13 cellular contexts compared by ENCODE assay signal in the genomic region with DNA sequence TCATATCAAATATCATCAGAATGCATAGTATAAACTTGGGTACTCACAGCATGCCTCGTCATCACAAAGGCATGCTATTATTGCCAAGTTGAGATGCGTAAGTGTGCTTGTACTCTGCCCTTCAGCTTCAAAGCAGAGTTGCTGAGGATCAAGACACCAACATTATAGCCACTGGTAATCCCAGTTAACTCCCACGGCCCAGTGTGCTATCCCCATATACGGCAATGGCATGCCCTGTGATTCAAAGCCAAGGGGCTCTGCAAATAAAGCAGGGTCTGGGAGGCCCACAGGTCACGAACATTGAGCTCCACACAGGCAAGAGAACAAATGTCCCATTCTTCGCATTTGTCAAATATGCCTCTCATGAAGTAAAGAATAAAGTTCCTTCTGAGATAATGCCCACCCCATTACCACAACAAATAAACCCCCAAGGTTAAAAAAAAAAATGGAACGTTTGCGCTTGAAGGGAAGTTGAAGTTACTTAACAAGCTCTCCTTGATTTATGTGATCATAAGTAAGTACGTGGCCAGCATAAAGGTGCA.
DNase-seq lines count a peak whose midpoint lies in the region; ATAC-seq, FAIRE-seq and TF ChIP-seq lines count a peak whose summit lies in the region.
"Had no signal": no experiment of that assay in that cellular context is flagged by ENCODE, and none has a peak within 500 bp of the region (broad histone marks: within the 10 kb centered on the region; RNA-seq: fewer than 3 reads in every experiment).

No MANE protein-coding gene starts in this region.

- TF ChIP-seq POLR2A in HepG2 (IDR thresholded peaks at IDR 0.05; ENCODE audit: insufficient read depth in 1 of 2, low read depth in 2 of 2, low read length in 2 of 2), result no peak
- TF ChIP-seq POLR2A in right lobe of liver (IDR thresholded peaks at IDR 0.05), result no peak

- FAIRE-seq in HepG2 (lab: Jason Lieb, UNC), result peak; percentile 94
- no peak for FAIRE-seq in urothelium cell line (lab: Jason Lieb, UNC)
- FAIRE-seq: A204.1, TTC549 had no signal

- no peaks in the 10 kb centered on the region for H3K27me3 ChIP-seq in HepG2 (ENCODE audit: control insufficient read depth in 1 of 2, insufficient read depth in 2 of 2, low read length in 2 of 2)
- H3K27me3 ChIP-seq in right lobe of liver, result no peaks in the 10 kb centered on the region
- no peaks in the 10 kb centered on the region for H3K27me3 ChIP-seq in adipocyte (replicated peaks; ENCODE audit: control insufficient read depth, insufficient read depth, low read length)
- H3K27me3 ChIP-seq in foreskin keratinocyte, result no peaks in the 10 kb centered on the region
- H3K27me3 ChIP-seq in heart right ventricle, result no peaks in the 10 kb centered on the region

- H3K27ac ChIP-seq in HepG2 (ENCODE audit: extremely low read length, insufficient read depth, low read length) (peak overlapping the region; percentile 90), right lobe of liver (no peak overlapping the region), foreskin keratinocyte (no peak overlapping the region), heart right ventricle (no peak overlapping the region)

- in situ Hi-C loops in HepG2 (cut with HindIII; ENCODE audit: extremely low pct_ligation_motif_present, low pct_unique_long_range_greater_than_20kb), result loop anchor here (10.0 kb wide), 1 partner anchor 151 kb away; no protein-coding TSS in a partner anchor

- H2AFZ ChIP-seq in HepG2 (ENCODE audit: low read length), result no peak overlapping the region

- H3K9me3 ChIP-seq in HepG2 (ENCODE audit: low read length), result no peaks in the 10 kb centered on the region
- H3K9me3 ChIP-seq in right lobe of liver, result no peaks in the 10 kb centered on the region
- no peaks in the 10 kb centered on the region for H3K9me3 ChIP-seq in adipocyte (ENCODE audit: control insufficient read depth, low read length)
- H3K9me3 ChIP-seq in heart right ventricle, result peaks cover 0 to 5% (median 0%) of the 10 kb centered on the region in 11 donors

- peak overlapping the region; percentile 50 for H3K4me2 ChIP-seq in HepG2 (ENCODE audit: low read depth, low read length)

- peak; percentile 98 for TF ChIP-seq EP300 in HepG2 (IDR thresholded peaks at IDR 0.05; ENCODE audit: low read depth in 2 of 2, low read length in 2 of 2)
- peak; percentile 93 for TF ChIP-seq EP300 in HepG2 (CRISPR knock-in tag; IDR thresholded peaks at IDR 0.05; ENCODE audit: borderline replicate concordance)

- H3K4me3 ChIP-seq in HepG2 (replicated peaks in 1 of 3; ENCODE audit: insufficient read depth in 1 of 3, low read depth in 2 of 3, low read length in 3 of 3) (peak overlapping the region in 1 of 3 experiments; percentile 23; a peak in 1 of 6 replicates), right lobe of liver (no peak overlapping the region), adipocyte (ENCODE audit: low read length) (no peak overlapping the region), heart right ventricle (no peak overlapping the region)

- ATAC-seq in HepG2 (peak; percentile 100), right lobe of liver (no peak), foreskin keratinocyte (no peak), heart right ventricle (no peak)
- ATAC-seq: Panc1 had no signal

- DNase-seq in HepG2 (ENCODE audit: low spot score), result peak; percentile 99
- DNase-seq in right lobe of liver, result no peak
- DNase-seq in adipocyte (ENCODE audit: low read depth), result peak; percentile 78
- DNase-seq in foreskin keratinocyte, result peak; percentile 17 to 34
- peak; percentile 48 for DNase-seq in urothelium cell line (ENCODE audit: low spot score)
- DNase-seq in dermis blood vessel endothelial cell, result no peak
- DNase-seq in activated effector memory CD4-positive, alpha-beta T cell treated with anti-CD3 and anti-CD28 coated beads, Interleukin-2, amount 50 U/mL, for 16 hours, result no peak
- no peak for DNase-seq in heart right ventricle
- DNase-seq: activated CD8-positive, alpha-beta memory T cell treated with anti-CD3 and anti-CD28 coated beads, Interleukin-2, amount 50 U/mL, for 4 hours; NCI-H345 had no signal

- no peak for TF ChIP-seq RAD21 in HepG2 (CRISPR knock-in tag; IDR thresholded peaks at IDR 0.05)

- intact Hi-C loops in HepG2 (cut with micrococcal nuclease; ENCODE audit: unreplicated experiment), result loop anchor here (1.0 to 10.0 kb wide), 4 partner anchors 167 to 429 kb away; a partner anchor contains a TSS
- intact Hi-C loops in right lobe of liver (cut with DNase I), result no loop called here
- intact Hi-C loops in heart right ventricle (cut with DNase I), result no loop called here

- WGBS in HepG2 (ENCODE audit: low lambda C conversion rate), result 2% methylated on average over 9 of the region's 9 CpGs
- WGBS in right lobe of liver (ENCODE audit: insufficient coverage, low coverage, low lambda C conversion rate, missing lambda C conversion rate), result 66% methylated on average over 9 of the region's 9 CpGs
- 76% methylated on average over 9 of the region's 9 CpGs for WGBS in heart right ventricle, 2 donors

- CTCF ChIA-PET in HepG2 (lab: Yijun Ruan, JAX; ENCODE audit: low intra/inter-chr PET ratio, low total read pairs), result no interaction called here

- no peaks in the 10 kb centered on the region for H4K20me1 ChIP-seq in HepG2 (ENCODE audit: insufficient read depth, low read length)

- TF ChIP-seq CTCF in HepG2 (CRISPR knock-in tag; IDR thresholded peaks at IDR 0.05), result no peak
- no peak for TF ChIP-seq CTCF in right lobe of liver (IDR thresholded peaks at IDR 0.05)
- no peak for TF ChIP-seq CTCF in foreskin keratinocyte (conservative IDR thresholded peaks at IDR 0.05)
- no peak for TF ChIP-seq CTCF in heart right ventricle (IDR thresholded peaks at IDR 0.05)

- H3K4me1 ChIP-seq in HepG2 (ENCODE audit: insufficient read depth, low read length) (peaks cover 45% of the 10 kb centered on the region), right lobe of liver (no peaks in the 10 kb centered on the region), adipocyte (ENCODE audit: control insufficient read depth, insufficient read depth, low read length) (no peaks in the 10 kb centered on the region), foreskin keratinocyte (no peaks in the 10 kb centered on the region), heart right ventricle (no peaks in the 10 kb centered on the region)

- H3K79me2 ChIP-seq in HepG2 (ENCODE audit: insufficient read depth, low read length), result no peaks in the 10 kb centered on the region

- POLR2A ChIA-PET in HepG2 (lab: Yijun Ruan, JAX), result interaction anchor here (0.7 to 1.2 kb wide), 6 partner anchors 15 to 429 kb away, joined by 3 to 7 read pairs (median 6); no protein-coding TSS in a partner anchor

- no TSS peak for BruUV-seq in HepG2 (replicated peaks; lab: Mats Ljungman, UMichigan)

- peak overlapping the region; percentile 63 for H3K9ac ChIP-seq in HepG2 (ENCODE audit: insufficient read depth, low read depth, low read length)
- no peak overlapping the region for H3K9ac ChIP-seq in adipocyte (ENCODE audit: low read length)

- H3K36me3 ChIP-seq in HepG2 (replicated peaks in 1 of 2; ENCODE audit: control insufficient read depth in 1 of 2, insufficient read depth in 2 of 2, low read length in 2 of 2) (no peaks in the 10 kb centered on the region), right lobe of liver (no peaks in the 10 kb centered on the region), adipocyte (ENCODE audit: control insufficient read depth, insufficient read depth, low read length, severe bottlenecking) (no peaks in the 10 kb centered on the region), heart right ventricle (no peaks in the 10 kb centered on the region)

TF ChIP-seq in HepG2, 621 proteins besides CTCF, POLR2A, EP300 and RAD21 (continues in another document):
- TF ChIP-seq EHMT2 (IDR thresholded peaks at IDR 0.05; ENCODE audit: borderline replicate concordance, low read depth, low read length) (peak; percentile 84; the same call in 1 of the 2 replicates), NFKBIZ (CRISPR knock-in tag; IDR thresholded peaks at IDR 0.05) (peak; percentile 88; the same call in 1 of the 2 replicates), ZNF101 (CRISPR knock-in tag; IDR thresholded peaks at IDR 0.05; ENCODE audit: borderline replicate concordance, low read depth) (0 out of 2 replicates have a peak, but pooled peaks have one; percentile 58), MEIS1 (CRISPR knock-in tag; IDR thresholded peaks at IDR 0.05; ENCODE audit: borderline replicate concordance) (peak; percentile 67; the same call in 1 of the 2 replicates), ZNF773 (CRISPR knock-in tag; IDR thresholded peaks at IDR 0.05; ENCODE audit: borderline replicate concordance) (no peak), MTA1 (CRISPR knock-in tag; IDR thresholded peaks at IDR 0.05; ENCODE audit: borderline replicate concordance) (0 out of 2 replicates have a peak, but pooled peaks have one; percentile 42), SIX1 (CRISPR knock-in tag; IDR thresholded peaks at IDR 0.05; ENCODE audit: borderline replicate concordance) (peak; percentile 79; the same call in 1 of the 2 replicates), SRF (IDR thresholded peaks at IDR 0.05; ENCODE audit: low read depth, low read length) (peak; percentile 100), ZNF629 (CRISPR knock-in tag; conservative IDR thresholded peaks at IDR 0.05) (peak; percentile 36; the same call in 1 of the 2 replicates)
- TF ChIP-seq, protein P1, sequence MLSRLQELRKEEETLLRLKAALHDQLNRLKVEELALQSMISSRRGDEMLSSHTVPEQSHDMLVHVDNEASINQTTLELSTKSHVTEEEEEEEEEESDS (CRISPR knock-in tag; IDR thresholded peaks at IDR 0.05; ENCODE audit: borderline replicate concordance), result no peak

Comparison
In these comparisons a context has a peak if more than half of its experiments do, and no peak if none do; other contexts are left out.
1. DNase-seq: peak in HepG2 (single experiment), adipocyte (single experiment), foreskin keratinocyte (2 of 2) and urothelium cell line (single experiment); none in right lobe of liver (0 of 3), dermis blood vessel endothelial cell (single experiment), activated effector memory CD4-positive, alpha-beta T cell treated with anti-CD3 and anti-CD28 coated beads, Interleukin-2, amount 50 U/mL, for 16 hours (single experiment) and heart right ventricle (0 of 2).